ENCODE assay signal across 23 cellular contexts in genomic region chr9:122307036-122307435, GRCh38. TPM values are rescaled to one million over a fixed set of nuclear protein-coding genes. Genes with fewer than 3 reads are reported as not detected.
DNase-seq lines count a peak whose midpoint lies in the region; ATAC-seq and TF ChIP-seq lines count a peak whose summit lies in the region.
"Had no signal": no experiment of that assay in that cellular context is flagged by ENCODE, and none has a peak within 500 bp of the region (broad histone marks: within the 10 kb centered on the region; RNA-seq: fewer than 3 reads in every experiment).

No MANE protein-coding gene starts in this region.

- DNase-seq in GM23338 (ENCODE audit: low spot score) (peak; percentile 49), body of pancreas (no peak), kidney tubule cell (ENCODE audit: low spot score) (peak; percentile 3), osteocyte (ENCODE audit: extremely low spot score, unreplicated experiment) (no peak), smooth muscle cell (lab: John Stamatoyannopoulos, UW; ENCODE audit: unreplicated experiment) (no peak), immature natural killer cell (no peak)
- DNase-seq: ACHN; activated CD4-positive, alpha-beta T cell treated with anti-CD3 and anti-CD28 coated beads for 1 hour; activated naive CD8-positive, alpha-beta T cell treated with anti-CD3 and anti-CD28 coated beads, Interleukin-2, amount 10 ng/mL, durations not matched to agents 7 days and 5 days; Calu3; colonic mucosa; KG1; kidney; NCI-H2171 treated with DMSO at 0.1 percent for 48 hours; NCI-H69; nucleus accumbens; SHP77 had no signal

- H3K36me3 ChIP-seq in GM23338 (ENCODE audit: insufficient read depth) (no peaks in the 10 kb centered on the region; the same call in 1 of the 2 replicates), body of pancreas (replicated peaks in 1 of 2; ENCODE audit: insufficient read depth in 1 of 2, low read depth in 2 of 2) (no peaks in the 10 kb centered on the region), smooth muscle cell (ENCODE audit: low read depth) (no peaks in the 10 kb centered on the region)
- H3K36me3 ChIP-seq: colonic mucosa had no signal

- no peak overlapping the region for H3K4me3 ChIP-seq in GM23338
- no peak overlapping the region for H3K4me3 ChIP-seq in body of pancreas
- no peak overlapping the region for H3K4me3 ChIP-seq in smooth muscle cell
- H3K4me3 ChIP-seq: BLaER1 treated with 17β-estradiol and CSF1 and Interleukin-3, amounts not matched to agents 10 nM and 100 nM; colonic mucosa; suprapubic skin had no signal

- H3K79me2 ChIP-seq in GM23338 (replicated peaks; ENCODE audit: insufficient read depth) = peaks cover 3% of the 10 kb centered on the region
- no peaks in the 10 kb centered on the region for H3K79me2 ChIP-seq in smooth muscle cell (ENCODE audit: low read depth)

- TF ChIP-seq CTCF in GM23338 (conservative IDR thresholded peaks at IDR 0.05; ENCODE audit: low read depth in 2 of 2) = no peak
- no peak for TF ChIP-seq CTCF in body of pancreas (IDR thresholded peaks at IDR 0.05)
- TF ChIP-seq CTCF in osteocyte (IDR thresholded peaks at IDR 0.05) = no peak
- no peak for TF ChIP-seq CTCF in smooth muscle cell (IDR thresholded peaks at IDR 0.05; ENCODE audit: borderline replicate concordance, insufficient read depth, poor library complexity, severe bottlenecking)

- H3K27me3 Mint-ChIP-seq in GM23338 (ENCODE audit: insufficient read depth, low read depth, poor library complexity) = no peaks in the 10 kb centered on the region
- H3K27me3 Mint-ChIP-seq in osteocyte (ENCODE audit: unreplicated experiment) = no peaks in the 10 kb centered on the region
- H3K27me3 Mint-ChIP-seq in immature natural killer cell (ENCODE audit: low read depth in 3 of 3) = no peaks in the 10 kb centered on the region
- H3K27me3 Mint-ChIP-seq: activated naive CD8-positive, alpha-beta T cell treated with anti-CD3 and anti-CD28 coated beads, Interleukin-2, amount 10 ng/mL, durations not matched to agents 7 days and 5 days had no signal

- H3K4me2 ChIP-seq in GM23338 (no peak overlapping the region), smooth muscle cell (no peak overlapping the region)
- H3K4me2 ChIP-seq: BLaER1 treated with 17β-estradiol and CSF1 and Interleukin-3, amounts not matched to agents 10 nM and 100 nM had no signal

- H3K4me1 ChIP-seq in GM23338 (ENCODE audit: insufficient read depth) = peaks cover 7% of the 10 kb centered on the region; the same call in 1 of the 2 replicates
- H3K4me1 ChIP-seq in body of pancreas = no peaks in the 10 kb centered on the region
- H3K4me1 ChIP-seq in smooth muscle cell (ENCODE audit: low read depth) = peaks cover 3% of the 10 kb centered on the region
- H3K4me1 ChIP-seq: BLaER1 treated with 17β-estradiol and CSF1 and Interleukin-3, amounts not matched to agents 10 nM and 100 nM; colonic mucosa had no signal

- intact Hi-C loops in body of pancreas (cut with DNase I) = loop anchor here (10.0 kb wide), 1 partner anchor 52 kb away; no protein-coding TSS in a partner anchor

- no peaks in the 10 kb centered on the region for H3K27me3 ChIP-seq in GM23338 (ENCODE audit: insufficient read depth)
- no peaks in the 10 kb centered on the region for H3K27me3 ChIP-seq in body of pancreas
- H3K27me3 ChIP-seq in smooth muscle cell (ENCODE audit: low read depth) = no peaks in the 10 kb centered on the region
- H3K27me3 ChIP-seq: BLaER1 treated with 17β-estradiol and CSF1 and Interleukin-3, amounts not matched to agents 10 nM and 100 nM; colonic mucosa; suprapubic skin had no signal

- H3K27ac ChIP-seq in GM23338 (ENCODE audit: low read depth) (no peak overlapping the region; the same call in 1 of the 2 replicates), body of pancreas (no peak overlapping the region), smooth muscle cell (ENCODE audit: low read depth) (no peak overlapping the region)
- H3K27ac ChIP-seq: BLaER1 treated with 17β-estradiol and CSF1 and Interleukin-3, amounts not matched to agents 10 nM and 100 nM; colonic mucosa; suprapubic skin had no signal

- H3K4me1 Mint-ChIP-seq in GM23338 (peaks cover 15% of the 10 kb centered on the region), osteocyte (ENCODE audit: unreplicated experiment) (peaks cover 39% of the 10 kb centered on the region), immature natural killer cell (no peaks in the 10 kb centered on the region)
- H3K4me1 Mint-ChIP-seq: stimulated activated effector memory CD8-positive, alpha-beta T cell treated with anti-CD3 and anti-CD28 coated beads, Interleukin-12 subunit alpha, Interleukin-12 subunit beta, amount 100 ng/mL, for 72 hours had no signal

- H3K27ac Mint-ChIP-seq in GM23338 (no peak overlapping the region), osteocyte (ENCODE audit: unreplicated experiment) (peak overlapping the region; percentile 13), immature natural killer cell (no peak overlapping the region)
- H3K27ac Mint-ChIP-seq: activated naive CD8-positive, alpha-beta T cell treated with anti-CD3 and anti-CD28 coated beads, Interleukin-2, amount 10 ng/mL, durations not matched to agents 7 days and 5 days; stimulated activated effector memory CD8-positive, alpha-beta T cell treated with anti-CD3 and anti-CD28 coated beads, Interleukin-12 subunit alpha, Interleukin-12 subunit beta, amount 100 ng/mL, for 72 hours had no signal

- no peaks in the 10 kb centered on the region; the same call in 1 of the 2 replicates for H4K20me1 ChIP-seq in GM23338 (replicated peaks; ENCODE audit: insufficient read depth)
- H4K20me1 ChIP-seq in smooth muscle cell (ENCODE audit: low read depth) = peaks cover 4% of the 10 kb centered on the region

- peaks cover 5% of the 10 kb centered on the region; the same call in 1 of the 3 replicates for H3K36me3 Mint-ChIP-seq in GM23338 (ENCODE audit: low read depth)
- peaks cover 23% of the 10 kb centered on the region for H3K36me3 Mint-ChIP-seq in osteocyte (ENCODE audit: unreplicated experiment)
- H3K36me3 Mint-ChIP-seq in immature natural killer cell = peaks cover 12 to 30% (median 19%) of the 10 kb centered on the region in 3 donors

- H3F3A ChIP-seq in GM23338 (replicated peaks; ENCODE audit: low read depth) = no peaks in the 10 kb centered on the region
- peaks cover 8% of the 10 kb centered on the region for H3F3A ChIP-seq in smooth muscle cell (ENCODE audit: low read depth)

- ATAC-seq in GM23338 (peak; percentile 39; the same call in 1 of the 3 replicates), body of pancreas (peak; percentile 27), GM21825 (IDR thresholded peaks at IDR 0.05; ENCODE audit: unreplicated experiment) (no peak), HG02885 (IDR thresholded peaks at IDR 0.05; ENCODE audit: poor library complexity, unreplicated experiment) (no peak)
- ATAC-seq: sciatic nerve; stimulated activated effector memory CD8-positive, alpha-beta T cell treated with anti-CD3 and anti-CD28 coated beads, Interleukin-12 subunit alpha, Interleukin-12 subunit beta, amount 100 ng/mL, for 72 hours had no signal

- no peak overlapping the region for H3K9ac ChIP-seq in smooth muscle cell (ENCODE audit: low read depth)
- H3K9ac ChIP-seq: BLaER1 treated with 17β-estradiol and CSF1 and Interleukin-3, amounts not matched to agents 10 nM and 100 nM had no signal

- no peaks in the 10 kb centered on the region for H3K9me2 ChIP-seq in GM23338 (ENCODE audit: insufficient read depth)

- TF ChIP-seq POLR2A in body of pancreas (IDR thresholded peaks at IDR 0.05) = no peak

- WGBS in body of pancreas, 2 donors = 76 to 92% methylated on average over 6 of the region's 6 CpGs
- 79% methylated on average over 6 of the region's 6 CpGs for WGBS in smooth muscle cell (ENCODE audit: low lambda C conversion rate)

- H3K9me3 Mint-ChIP-seq in GM23338 = no peaks in the 10 kb centered on the region
- no peaks in the 10 kb centered on the region for H3K9me3 Mint-ChIP-seq in osteocyte (ENCODE audit: unreplicated experiment)
- no peaks in the 10 kb centered on the region for H3K9me3 Mint-ChIP-seq in immature natural killer cell
- H3K9me3 Mint-ChIP-seq: activated naive CD8-positive, alpha-beta T cell treated with anti-CD3 and anti-CD28 coated beads, Interleukin-2, amount 10 ng/mL, durations not matched to agents 7 days and 5 days; stimulated activated effector memory CD8-positive, alpha-beta T cell treated with anti-CD3 and anti-CD28 coated beads, Interleukin-12 subunit alpha, Interleukin-12 subunit beta, amount 100 ng/mL, for 72 hours had no signal

- H3K9me3 ChIP-seq in body of pancreas (no peaks in the 10 kb centered on the region), smooth muscle cell (replicated peaks; ENCODE audit: low read depth) (no peaks in the 10 kb centered on the region)
- H3K9me3 ChIP-seq: BLaER1 treated with 17β-estradiol and CSF1 and Interleukin-3, amounts not matched to agents 10 nM and 100 nM; colonic mucosa; suprapubic skin had no signal

- H2AFZ ChIP-seq in GM23338 = no peak overlapping the region
- no peak overlapping the region for H2AFZ ChIP-seq in smooth muscle cell (ENCODE audit: low read depth)

- H3K4me3 Mint-ChIP-seq in GM23338 (no peak overlapping the region), osteocyte (ENCODE audit: unreplicated experiment) (no peak overlapping the region), immature natural killer cell (no peak overlapping the region)
- H3K4me3 Mint-ChIP-seq: activated naive CD8-positive, alpha-beta T cell treated with anti-CD3 and anti-CD28 coated beads, Interleukin-2, amount 10 ng/mL, durations not matched to agents 7 days and 5 days; stimulated activated effector memory CD8-positive, alpha-beta T cell treated with anti-CD3 and anti-CD28 coated beads, Interleukin-12 subunit alpha, Interleukin-12 subunit beta, amount 100 ng/mL, for 72 hours had no signal

TF ChIP-seq in GM23338, 12 proteins besides CTCF, POLR2A, EP300 and RAD21 (continues in another document):
- TF ChIP-seq ZNF114 (CRISPR knock-in tag; IDR thresholded peaks at IDR 0.05) (no peak), NANOG (IDR thresholded peaks at IDR 0.05; ENCODE audit: borderline replicate concordance) (no peak), CREB1 (CRISPR knock-in tag; IDR thresholded peaks at IDR 0.05; ENCODE audit: low read depth) (no peak), STAT1 (IDR thresholded peaks at IDR 0.05; ENCODE audit: unreplicated experiment) (no peak)

RNA-seq across cellular contexts. Expression of gene MRRF, which starts 42.4 kb away (rescaled TPM):
- total RNA-seq in GM23338 (2014; rRNA removed; shearing (Covaris generic)) = 31.5 and 32.7 TPM in 2 replicates
- polyA plus RNA-seq in GM23338 (2016; fragmentation: Nextera tagmentation; extraction: Ambion mirVana) (25.1 and 27.8 TPM in 2 replicates), smooth muscle cell (8.4 and 12.9 TPM in 2 replicates), immature natural killer cell (10 to 100 TPM; 11.5 to 18.4 (median 16.3) TPM)
- total RNA-seq in body of pancreas (10 to 100 TPM; 11.9 to 13.5 TPM), osteocyte (26.0 and 26.6 TPM in 2 replicates), smooth muscle cell (19.8 and 28.1 TPM in 2 replicates)

RNA-seq across cellular contexts. Expression of gene RBM18, which starts 42.4 kb away (rescaled TPM):
- 9.3 and 9.9 TPM in 2 replicates for total RNA-seq in GM23338 (2014; rRNA removed; shearing (Covaris generic))
- polyA plus RNA-seq in GM23338 (2016; fragmentation: Nextera tagmentation; extraction: Ambion mirVana) (23.2 and 25.5 TPM in 2 replicates), smooth muscle cell (22.1 and 29.6 TPM in 2 replicates), immature natural killer cell (10 to 100 TPM; 20.9 to 26.5 (median 21.8) TPM)
- total RNA-seq in body of pancreas (1 to 10 TPM; 4.6 to 5.4 TPM), osteocyte (23.2 and 24.2 TPM in 2 replicates), smooth muscle cell (11.9 and 15.3 TPM in 2 replicates)

Comparison
In these comparisons a context has a peak if more than half of its experiments do, and no peak if none do; other contexts are left out.
1. ATAC-seq: peak in GM23338 (single experiment) and body of pancreas (single experiment); none in GM21825 (single experiment) and HG02885 (single experiment).
2. DNase-seq: peak in GM23338 (single experiment) and kidney tubule cell (single experiment); none in body of pancreas (0 of 4), osteocyte (single experiment), smooth muscle cell (single experiment) and immature natural killer cell (0 of 3).